9 cellular contexts compared by ENCODE assay signal in genomic region chr17:81481011-81481799, GRCh38. TPM values are rescaled to one million over a fixed set of nuclear protein-coding genes. Genes with fewer than 3 reads are reported as not detected.
DNase-seq lines count a peak whose midpoint lies in the region; ATAC-seq and TF ChIP-seq lines count a peak whose summit lies in the region.
"Had no signal": no experiment of that assay in that cellular context is flagged by ENCODE, and none has a peak within 500 bp of the region (broad histone marks: within the 10 kb centered on the region; RNA-seq: fewer than 3 reads in every experiment).

No MANE protein-coding gene starts in this region.

- no peaks in the 10 kb centered on the region for H3K9me2 ChIP-seq in SK-N-SH

- H3K4me3 ChIP-seq in SK-N-SH (ENCODE audit: low read depth in 2 of 2, low read length in 1 of 2): peak overlapping the region; percentile 14 to 17; a peak in 2 of 4 replicates
- H3K4me3 ChIP-seq in right atrium auricular region: peak overlapping the region; percentile 50 to 60

- H3K4me2 ChIP-seq in SK-N-SH: peak overlapping the region; percentile 56

- POLR2A ChIA-PET in SK-N-SH (lab: Yijun Ruan, JAX): interaction anchor here (0.5 kb wide), 1 partner anchor 241 kb away, joined by 3 read pairs; no protein-coding TSS in a partner anchor

- H2AFZ ChIP-seq in SK-N-SH (ENCODE audit: low read depth): no peak overlapping the region

- no peak for ATAC-seq in HG03175 (IDR thresholded peaks at IDR 0.05; ENCODE audit: unreplicated experiment)

- WGBS in SK-N-SH (ENCODE audit: low lambda C conversion rate): 64% methylated on average over 40 of the region's 96 CpGs

- no peaks in the 10 kb centered on the region for H4K20me1 ChIP-seq in SK-N-SH (ENCODE audit: insufficient read depth)

- CTCF ChIA-PET in SK-N-SH (lab: Yijun Ruan, JAX): interaction anchor here (0.6 to 8.1 kb wide), 15 partner anchors 20 to 383 kb away, joined by 3 to 140 read pairs (median 4); partner anchors contain the start of gene BAHCC1

- H3K27me3 ChIP-seq in SK-N-SH (ENCODE audit: insufficient read depth) (no peaks in the 10 kb centered on the region), right atrium auricular region (no peaks in the 10 kb centered on the region)

- H3K4me1 ChIP-seq in SK-N-SH (ENCODE audit: control insufficient read depth in 1 of 2, insufficient read depth in 2 of 2, low read depth in 1 of 2, low read length in 1 of 2) (peaks cover 0 to 48% of the 10 kb centered on the region in 2 experiments; a peak in 2 of 4 replicates), right atrium auricular region (peaks cover 0 to 47% of the 10 kb centered on the region in 2 donors)

- no peak for TF ChIP-seq EP300 in SK-N-SH (IDR thresholded peaks at IDR 0.05; ENCODE audit: borderline replicate concordance in 1 of 2, low read depth in 1 of 2, low read length in 1 of 2)

- no peak overlapping the region for H3K9ac ChIP-seq in SK-N-SH

- TF ChIP-seq CTCF in SK-N-SH (IDR thresholded peaks at IDR 0.05): no peak
- TF ChIP-seq CTCF in right atrium auricular region (IDR thresholded peaks at IDR 0.05): peak in 1 of 2 donors; percentile 8

- TF ChIP-seq RAD21 in SK-N-SH (IDR thresholded peaks at IDR 0.05; ENCODE audit: low read length): no peak

- DNase-seq in activated CD4-positive, CD25-positive, alpha-beta regulatory T cell (lab: John Stamatoyannopoulos, UW): peak in 3 of 4 experiments; percentile 13 to 25 (median 21)
- DNase-seq in activated CD4-positive, CD25-positive, alpha-beta regulatory T cell treated with anti-CD3 and anti-CD28 coated beads, Interleukin-2, amount 50 U/mL, for 72 hours: no peak
- DNase-seq in SK-N-SH: peak; percentile 99
- DNase-seq in amniotic stem cell (lab: John Stamatoyannopoulos, UW): peak; percentile 7
- DNase-seq in right atrium auricular region (ENCODE audit: low spot score): peak; percentile 73
- peak; percentile 86 for DNase-seq in putamen (ENCODE audit: low spot score)
- no peak for DNase-seq in ureter (ENCODE audit: low spot score)

- no peak overlapping the region for H3K27ac ChIP-seq in SK-N-SH (ENCODE audit: low read depth in 2 of 2, low read length in 1 of 2)
- H3K27ac ChIP-seq in right atrium auricular region: peak overlapping the region in 1 of 2 donors; percentile 52
- H3K27ac ChIP-seq: C4-2B had no signal

- H3K9me3 ChIP-seq in SK-N-SH (no peaks in the 10 kb centered on the region), right atrium auricular region (no peaks in the 10 kb centered on the region)

- no peaks in the 10 kb centered on the region for H3K79me2 ChIP-seq in SK-N-SH (ENCODE audit: insufficient read depth)

- H3F3A ChIP-seq in SK-N-SH (replicated peaks; ENCODE audit: insufficient read depth): peaks cover 7% of the 10 kb centered on the region

- no peaks in the 10 kb centered on the region for H3K36me3 ChIP-seq in SK-N-SH (replicated peaks in 1 of 2; ENCODE audit: control insufficient read depth in 1 of 2, insufficient read depth in 2 of 2, low read length in 1 of 2)
- H3K36me3 ChIP-seq in right atrium auricular region: no peaks in the 10 kb centered on the region

TF ChIP-seq in SK-N-SH, 30 proteins besides CTCF, POLR2A, EP300 and RAD21 (continues in another document):
- no peak for TF ChIP-seq TEAD4 (IDR thresholded peaks at IDR 0.05; ENCODE audit: borderline replicate concordance, insufficient read depth)
- peak; percentile 78 for TF ChIP-seq MAX (IDR thresholded peaks at IDR 0.05; ENCODE audit: low read depth)
- TF ChIP-seq USF2 (IDR thresholded peaks at IDR 0.05; ENCODE audit: borderline replicate concordance, low read depth, low read length): no peak
- TF ChIP-seq YY1 (IDR thresholded peaks at IDR 0.05; ENCODE audit: low read depth): no peak
- no peak for TF ChIP-seq SIN3A (IDR thresholded peaks at IDR 0.05; ENCODE audit: borderline replicate concordance, low read depth, low read length)
- TF ChIP-seq MXI1 (IDR thresholded peaks at IDR 0.05; ENCODE audit: low read depth, low read length): 0 out of 2 replicates have a peak, but pooled peaks have one; percentile 22
- no peak for TF ChIP-seq FOSL2 (IDR thresholded peaks at IDR 0.05; ENCODE audit: borderline replicate concordance, low read depth)
- no peak for TF ChIP-seq USF1 (IDR thresholded peaks at IDR 0.05; ENCODE audit: borderline replicate concordance, low read depth)
- no peak for TF ChIP-seq NFIC (IDR thresholded peaks at IDR 0.05; ENCODE audit: borderline replicate concordance)
- no peak for TF ChIP-seq JUND (IDR thresholded peaks at IDR 0.05)
- no peak for TF ChIP-seq GABPA (IDR thresholded peaks at IDR 0.05; ENCODE audit: low read depth)
- TF ChIP-seq IRF3 (IDR thresholded peaks at IDR 0.05; ENCODE audit: low read depth, low read length): 0 out of 2 replicates have a peak, but pooled peaks have one; percentile 29
- TF ChIP-seq FOXJ3 (CRISPR knock-in tag; IDR thresholded peaks at IDR 0.05): no peak
- TF ChIP-seq REST (IDR thresholded peaks at IDR 0.05; ENCODE audit: low read depth, low read length): no peak
- TF ChIP-seq RFX5 (IDR thresholded peaks at IDR 0.05; ENCODE audit: low read length): no peak
- TF ChIP-seq FOXM1 (IDR thresholded peaks at IDR 0.05; ENCODE audit: low read depth): no peak
- TF ChIP-seq RXRA (IDR thresholded peaks at IDR 0.05; ENCODE audit: borderline replicate concordance, low read depth): no peak
- no peak for TF ChIP-seq MEF2A (IDR thresholded peaks at IDR 0.05; ENCODE audit: borderline replicate concordance, low read depth)

RNA-seq across cellular contexts. Expression of gene ACTG1, which starts 31.4 kb away (rescaled TPM):
- polyA plus RNA-seq in SK-N-SH (2012; rRNA removed): 3,367 and 7,871 TPM in 2 replicates
- polyA plus RNA-seq in SK-N-SH (2012; cell fraction: cytosol; rRNA removed): 4,016 and 6,640 TPM in 2 replicates
- polyA plus RNA-seq in SK-N-SH (2012; cell fraction: nucleus; rRNA removed): 7,589 and 12,425 TPM in 2 replicates
- total RNA-seq in right atrium auricular region (1,000 to 10,000 TPM; 1,076 to 1,610 TPM), ureter (3,857 TPM)

RNA-seq across cellular contexts. Expression of gene FSCN2, which starts 47.0 kb away (rescaled TPM):
- 2.0 and 2.1 TPM in 2 replicates for polyA plus RNA-seq in SK-N-SH (2012; rRNA removed)
- 0.31 and 0.79 TPM in 2 replicates for polyA plus RNA-seq in SK-N-SH (2012; cell fraction: cytosol; rRNA removed)
- 10.6 and 13.6 TPM in 2 replicates for polyA plus RNA-seq in SK-N-SH (2012; cell fraction: nucleus; rRNA removed)
- under 1 TPM; 0.63 to 0.74 TPM for total RNA-seq in right atrium auricular region
- total RNA-seq in ureter: 4.2 TPM

Comparison
In these comparisons a context has a peak if more than half of its experiments do, and no peak if none do; other contexts are left out.
1. DNase-seq: peak in activated CD4-positive, CD25-positive, alpha-beta regulatory T cell (3 of 4), SK-N-SH (single experiment), amniotic stem cell (single experiment), right atrium auricular region (single experiment) and putamen (single experiment); none in activated CD4-positive, CD25-positive, alpha-beta regulatory T cell treated with anti-CD3 and anti-CD28 coated beads, Interleukin-2, amount 50 U/mL, for 72 hours (single experiment) and ureter (single experiment).